15 cellular contexts compared by ENCODE assay signal in the genomic region with DNA sequence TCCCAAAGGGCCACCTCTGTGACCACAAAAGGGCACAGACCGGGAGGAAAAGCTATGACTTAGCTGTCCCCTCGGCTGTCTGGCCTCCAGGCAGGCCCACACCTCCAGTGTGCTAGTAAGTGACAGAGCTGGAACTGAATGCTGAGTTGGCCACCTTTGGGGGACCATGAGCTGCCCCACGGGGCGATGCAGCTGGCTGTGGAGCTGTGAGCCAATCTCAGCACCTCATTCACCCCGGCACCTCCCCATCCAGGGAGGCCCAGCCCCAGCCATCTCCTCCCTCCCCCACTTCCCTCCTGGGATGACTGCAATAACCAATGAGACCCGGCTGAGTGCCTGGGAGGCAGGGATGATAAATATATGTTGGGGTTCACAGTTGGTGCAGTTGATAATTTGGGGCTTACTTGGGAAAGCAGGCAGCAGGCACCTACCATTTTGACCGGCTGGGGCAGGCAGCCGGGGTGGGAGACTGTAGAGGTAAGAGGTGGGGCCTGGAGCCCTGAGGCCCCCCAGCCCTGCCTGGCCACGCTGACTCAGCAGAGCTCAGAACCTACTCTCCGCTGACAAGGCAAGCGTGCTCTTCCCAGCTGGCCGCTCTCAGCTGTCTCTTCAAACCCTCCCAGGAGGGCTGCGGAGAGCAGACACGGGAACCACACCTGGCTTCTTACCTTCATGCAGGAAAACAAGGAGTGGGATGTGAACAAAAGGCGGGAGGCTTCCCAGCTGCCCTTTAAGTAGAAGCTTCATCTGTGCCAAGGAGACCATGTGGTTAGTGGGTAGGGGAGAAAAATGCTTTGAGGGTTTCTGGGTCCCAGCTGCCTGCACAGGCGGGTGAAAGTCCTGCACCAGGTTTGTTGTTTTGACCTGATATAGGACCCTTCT. TPM values are rescaled to one million over a fixed set of nuclear protein-coding genes. Genes with fewer than 3 reads are reported as not detected.
DNase-seq lines count a peak whose midpoint lies in the region; ATAC-seq, FAIRE-seq and TF ChIP-seq lines count a peak whose summit lies in the region.
"Had no signal": no experiment of that assay in that cellular context is flagged by ENCODE, and none has a peak within 500 bp of the region (broad histone marks: within the 10 kb centered on the region; RNA-seq: fewer than 3 reads in every experiment).

No MANE protein-coding gene starts in this region.

- intact Hi-C loops in HepG2 (cut with micrococcal nuclease; ENCODE audit: unreplicated experiment) = loop anchor here (10.0 kb wide), 1 partner anchor 407 kb away; no protein-coding TSS in a partner anchor

- H4K20me1 ChIP-seq in HepG2 (ENCODE audit: insufficient read depth, low read length) = no peaks in the 10 kb centered on the region

- H3K9me3 ChIP-seq in HepG2 (ENCODE audit: low read length) = no peaks in the 10 kb centered on the region

- H3K4me3 ChIP-seq in HepG2 (replicated peaks in 1 of 3; ENCODE audit: insufficient read depth in 1 of 3, low read depth in 2 of 3, low read length in 3 of 3) = peak overlapping the region in 2 of 3 experiments; percentile 21 to 40; a peak in 1 of 6 replicates

- peak overlapping the region; percentile 65 for H3K4me2 ChIP-seq in HepG2 (ENCODE audit: low read depth, low read length)

- no peaks in the 10 kb centered on the region for H3K79me2 ChIP-seq in HepG2 (ENCODE audit: insufficient read depth, low read length)

- DNase-seq in DMS53 treated with DMSO at 0.1 percent for 48 hours (lab: John Stamatoyannopoulos, UW; ENCODE audit: unreplicated experiment) (peak; percentile 70), NCI-H1436 treated with DMSO at 0.1 percent for 48 hours (lab: John Stamatoyannopoulos, UW) (peak; percentile 73), NCI-H748 (lab: John Stamatoyannopoulos, UW; ENCODE audit: unreplicated experiment) (peak; percentile 76), HepG2 (ENCODE audit: low spot score) (no peak), COLO829 (ENCODE audit: low spot score) (no peak), NCI-H1930 (lab: John Stamatoyannopoulos, UW) (no peak)
- DNase-seq in activated naive CD4-positive, alpha-beta T cell treated with anti-CD3 and anti-CD28 coated beads, Interleukin-2, amount 50 U/mL, for 16 hours = no peak
- DNase-seq: activated T-cell treated with anti-CD3 and anti-CD28 coated beads, Interleukin-2, amount 50 U/mL, for 4 hours; anterior cingulate cortex; C1 segment of cervical spinal cord; NK-92 treated with Interleukin-12 subunit alpha and Interleukin-12 subunit beta, amount 100 ng/mL, for 24 hours; stimulated activated CD4-positive, alpha-beta T cell treated with anti-CD3 and anti-CD28 coated beads, Interleukin-4, amount 100 ng/mL, for 4 hours; stimulated activated naive CD8-positive, alpha-beta T cell treated with anti-CD3 and anti-CD28 coated beads, Interleukin-15, amount 100 ng/mL, for 72 hours had no signal

- H3K27me3 ChIP-seq in HepG2 (ENCODE audit: control insufficient read depth in 1 of 2, insufficient read depth in 2 of 2, low read length in 2 of 2) = peaks cover 0 to 20% of the 10 kb centered on the region in 2 experiments; a peak in 3 of 5 replicates

- 0 out of 2 replicates have a peak overlapping the region, but pooled peaks have one; percentile 15 for H3K9ac ChIP-seq in HepG2 (ENCODE audit: insufficient read depth, low read depth, low read length)

- no peak overlapping the region for H3K27ac ChIP-seq in HepG2 (ENCODE audit: extremely low read length, insufficient read depth, low read length)

- TF ChIP-seq POLR2A in HepG2 (IDR thresholded peaks at IDR 0.05; ENCODE audit: insufficient read depth in 1 of 2, low read depth in 2 of 2, low read length in 2 of 2) = no peak

- H3K4me1 ChIP-seq in HepG2 (ENCODE audit: insufficient read depth, low read length) = peaks cover 46% of the 10 kb centered on the region

- 7% methylated on average over 9 of the region's 16 CpGs for WGBS in HepG2 (ENCODE audit: low lambda C conversion rate)

- ATAC-seq in HepG2 (peak; percentile 71), HG03159 (IDR thresholded peaks at IDR 0.05; ENCODE audit: unreplicated experiment) (no peak)
- ATAC-seq: activated CD4-positive, CD25-positive, alpha-beta regulatory T cell treated with anti-CD3 and anti-CD28 coated beads, Interleukin-2, amount 50 U/mL, for 24 hours; activated T-cell treated with anti-CD3 and anti-CD28 coated beads, Interleukin-2, amount 50 U/mL, for 4 hours; stimulated activated naive CD8-positive, alpha-beta T cell treated with anti-CD3 and anti-CD28 coated beads, Interleukin-15, amount 100 ng/mL, for 72 hours had no signal

- in situ Hi-C loops in HepG2 (cut with HindIII; ENCODE audit: extremely low pct_ligation_motif_present, low pct_unique_long_range_greater_than_20kb) = loop anchor here (10.0 kb wide), 1 partner anchor 407 kb away; no protein-coding TSS in a partner anchor

- TF ChIP-seq EP300 in HepG2 (IDR thresholded peaks at IDR 0.05; ENCODE audit: low read depth in 2 of 2, low read length in 2 of 2) = no peak
- TF ChIP-seq EP300 in HepG2 (CRISPR knock-in tag; IDR thresholded peaks at IDR 0.05; ENCODE audit: borderline replicate concordance) = no peak

- H2AFZ ChIP-seq in HepG2 (ENCODE audit: low read length) = no peak overlapping the region

- POLR2A ChIA-PET in HepG2 (lab: Yijun Ruan, JAX) = interaction anchor here (1.0 kb wide), 1 partner anchor 10 kb away, joined by 3 read pairs; no protein-coding TSS in a partner anchor

- CTCF ChIA-PET in HepG2 (lab: Yijun Ruan, JAX; ENCODE audit: low intra/inter-chr PET ratio, low total read pairs) = no interaction called here

- TF ChIP-seq RAD21 in HepG2 (CRISPR knock-in tag; IDR thresholded peaks at IDR 0.05) = no peak

- FAIRE-seq in HepG2 (lab: Jason Lieb, UNC) = no peak

- BruUV-seq in HepG2 (replicated peaks; lab: Mats Ljungman, UMichigan) = no TSS peak

- H3K36me3 ChIP-seq in HepG2 (replicated peaks in 1 of 2; ENCODE audit: control insufficient read depth in 1 of 2, insufficient read depth in 2 of 2, low read length in 2 of 2) = no peaks in the 10 kb centered on the region

- no peak for TF ChIP-seq CTCF in HepG2 (CRISPR knock-in tag; IDR thresholded peaks at IDR 0.05)

TF ChIP-seq in HepG2, 621 proteins besides CTCF, POLR2A, EP300 and RAD21 (continues in another document):
- TF ChIP-seq, protein P1, sequence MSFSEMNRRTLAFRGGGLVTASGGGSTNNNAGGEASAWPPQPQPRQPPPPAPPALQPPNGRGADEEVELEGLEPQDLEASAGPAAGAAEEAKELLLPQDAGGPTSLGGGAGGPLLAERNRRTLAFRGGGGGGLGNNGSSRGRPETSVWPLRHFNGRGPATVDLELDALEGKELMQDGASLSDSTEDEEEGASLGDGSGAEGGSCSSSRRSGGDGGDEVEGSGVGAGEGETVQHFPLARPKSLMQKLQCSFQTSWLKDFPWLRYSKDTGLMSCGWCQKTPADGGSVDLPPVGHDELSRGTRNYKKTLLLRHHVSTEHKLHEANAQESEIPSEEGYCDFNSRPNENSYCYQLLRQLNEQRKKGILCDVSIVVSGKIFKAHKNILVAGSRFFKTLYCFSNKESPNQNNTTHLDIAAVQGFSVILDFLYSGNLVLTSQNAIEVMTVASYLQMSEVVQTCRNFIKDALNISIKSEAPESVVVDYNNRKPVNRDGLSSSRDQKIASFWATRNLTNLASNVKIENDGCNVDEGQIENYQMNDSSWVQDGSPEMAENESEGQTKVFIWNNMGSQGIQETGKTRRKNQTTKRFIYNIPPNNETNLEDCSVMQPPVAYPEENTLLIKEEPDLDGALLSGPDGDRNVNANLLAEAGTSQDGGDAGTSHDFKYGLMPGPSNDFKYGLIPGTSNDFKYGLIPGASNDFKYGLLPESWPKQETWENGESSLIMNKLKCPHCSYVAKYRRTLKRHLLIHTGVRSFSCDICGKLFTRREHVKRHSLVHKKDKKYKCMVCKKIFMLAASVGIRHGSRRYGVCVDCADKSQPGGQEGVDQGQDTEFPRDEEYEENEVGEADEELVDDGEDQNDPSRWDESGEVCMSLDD (CRISPR knock-in tag; IDR thresholded peaks at IDR 0.05; ENCODE audit: borderline replicate concordance) = no peak

RNA-seq across cellular contexts. Expression of a gene that starts 12.4 kb away (rescaled TPM):
- total RNA-seq in HepG2 (2016; rRNA removed; fragmentation: Illumina TruSeq; extraction: Trizol) = 90.4 and 95.7 TPM in 2 replicates
- total RNA-seq in HepG2 (2016; cell fraction: cytosol; rRNA removed; fragmentation: Illumina TruSeq; extraction: Trizol; ENCODE audit: low read depth) = 47.9 and 55.6 TPM in 2 replicates
- total RNA-seq in HepG2 (2016; cell fraction: insoluble cytoplasmic fraction; rRNA removed; fragmentation: Illumina TruSeq; extraction: Trizol) = 94.6 and 101 TPM in 2 replicates
- total RNA-seq in HepG2 (2016; cell fraction: membrane; rRNA removed; fragmentation: Illumina TruSeq; extraction: Trizol) = 73.3 and 75.8 TPM in 2 replicates
- total RNA-seq in HepG2 (2016; cell fraction: nucleus; rRNA removed; fragmentation: Illumina TruSeq; extraction: Trizol) = 42.8 and 54.2 TPM in 2 replicates
- polyA plus RNA-seq in HepG2 (2011; rRNA removed) = 181 and 193 TPM in 2 replicates
- polyA plus RNA-seq in HepG2 (2011; cell fraction: cytosol; rRNA removed) = 178 and 242 TPM in 2 replicates
- polyA plus RNA-seq in HepG2 (2011; cell fraction: nucleus; rRNA removed) = 194 and 196 TPM in 2 replicates
- 45.0 and 55.8 TPM in 2 replicates for polyA plus RNA-seq in HepG2 (2012)
- 46.7 and 59.9 TPM in 2 replicates for polyA plus RNA-seq in HepG2 (2016; cell fraction: cytosol; fragmentation: Illumina TruSeq; extraction: Trizol; ENCODE audit: low read depth)
- polyA plus RNA-seq in HepG2 (2016; cell fraction: insoluble cytoplasmic fraction; fragmentation: Illumina TruSeq; extraction: Trizol; ENCODE audit: low read depth) = 103 and 109 TPM in 2 replicates
- 69.1 and 76.1 TPM in 2 replicates for polyA plus RNA-seq in HepG2 (2016; cell fraction: membrane; fragmentation: Illumina TruSeq; extraction: Trizol; ENCODE audit: low read depth)
- polyA plus RNA-seq in HepG2 (2016; cell fraction: nucleus; fragmentation: Illumina TruSeq; extraction: Trizol; ENCODE audit: insufficient read depth, low read depth) = 80.6 and 84.9 TPM in 2 replicates
- 8.2 and 120 TPM in 2 replicates for polyA minus RNA-seq in HepG2 (2011; rRNA and poly(A)+ RNA removed; ENCODE audit: low replicate concordance)
- 28.3 and 29.5 TPM in 2 replicates for polyA minus RNA-seq in HepG2 (2011; cell fraction: cytosol; rRNA and poly(A)+ RNA removed)
- 89.0 and 92.2 TPM in 2 replicates for polyA minus RNA-seq in HepG2 (2011; cell fraction: nucleus; rRNA and poly(A)+ RNA removed)

Comparison
In these comparisons a context has a peak if more than half of its experiments do, and no peak if none do; other contexts are left out.
1. DNase-seq: peak in DMS53 treated with DMSO at 0.1 percent for 48 hours (single experiment), NCI-H1436 treated with DMSO at 0.1 percent for 48 hours (single experiment) and NCI-H748 (single experiment); none in HepG2 (single experiment), COLO829 (single experiment), activated naive CD4-positive, alpha-beta T cell treated with anti-CD3 and anti-CD28 coated beads, Interleukin-2, amount 50 U/mL, for 16 hours (single experiment) and NCI-H1930 (0 of 2).